9 cellular contexts compared by ENCODE assay signal in genomic region chr10:80504158-80504811, GRCh38. TPM values are rescaled to one million over a fixed set of nuclear protein-coding genes. Genes with fewer than 3 reads are reported as not detected.
DNase-seq lines count a peak whose midpoint lies in the region; ATAC-seq and TF ChIP-seq lines count a peak whose summit lies in the region.
"Had no signal": no experiment of that assay in that cellular context is flagged by ENCODE, and none has a peak within 500 bp of the region (broad histone marks: within the 10 kb centered on the region; RNA-seq: fewer than 3 reads in every experiment).

No MANE protein-coding gene starts in this region.

- no peaks in the 10 kb centered on the region for H3K27me3 Mint-ChIP-seq in activated T-helper 2 cell treated with anti-CD3 and anti-CD28 coated beads, Interferon-gamma antibody, Interleukin-2, Interleukin-4, amounts not matched to agents 10 μg/mL and 5 μg/mL and 100 μg/mL, durations not matched to agents 14 hours and 24 hours and 36 hours (ENCODE audit: low read depth)
- H3K27me3 Mint-ChIP-seq in immature natural killer cell (ENCODE audit: low read depth in 3 of 3): peaks cover 0 to 10% (median 4%) of the 10 kb centered on the region in 3 donors
- no peaks in the 10 kb centered on the region for H3K27me3 Mint-ChIP-seq in stimulated activated memory B cell treated with anti-CD40 and anti-IgM and Interleukin-4, amounts not matched to agents 10 μg/mL and 1 μg/mL and 100 μg/mL, for 72 hours

- TF ChIP-seq CTCF in WERI-Rb-1 (IDR thresholded peaks at IDR 0.05; ENCODE audit: low read depth, low read length): no peak

- no peak overlapping the region for H3K4me3 ChIP-seq in HAP-1
- H3K4me3 ChIP-seq in WERI-Rb-1 (ENCODE audit: low read depth, low read length): no peak overlapping the region

- ATAC-seq in stimulated activated memory B cell treated with anti-CD40 and anti-IgM and Interleukin-4, amounts not matched to agents 10 μg/mL and 1 μg/mL and 100 μg/mL, for 72 hours: peak; percentile 56
- no peak for ATAC-seq in HG02610 (IDR thresholded peaks at IDR 0.05; ENCODE audit: unreplicated experiment)

- DNase-seq in MV-4-11 (lab: John Stamatoyannopoulos, UW) (peak; percentile 37), immature natural killer cell (no peak), NCI-H526 (lab: John Stamatoyannopoulos, UW) (no peak), HAP-1 (ENCODE audit: low spot score in 2 of 2) (no peak), WERI-Rb-1 (no peak)
- no peak for DNase-seq in activated T-helper 2 cell treated with anti-CD3 and anti-CD28 coated beads, Interferon-gamma antibody, Interleukin-2, Interleukin-4, amounts not matched to agents 10 μg/mL and 5 μg/mL and 100 μg/mL, durations not matched to agents 14 hours and 24 hours and 36 hours (ENCODE audit: low spot score)

- H3K4me3 Mint-ChIP-seq in activated T-helper 2 cell treated with anti-CD3 and anti-CD28 coated beads, Interferon-gamma antibody, Interleukin-2, Interleukin-4, amounts not matched to agents 10 μg/mL and 5 μg/mL and 100 μg/mL, durations not matched to agents 14 hours and 24 hours and 36 hours (ENCODE audit: low read depth): no peak overlapping the region
- peak overlapping the region; percentile 47 to 71 (median 55) for H3K4me3 Mint-ChIP-seq in immature natural killer cell
- H3K4me3 Mint-ChIP-seq in stimulated activated memory B cell treated with anti-CD40 and anti-IgM and Interleukin-4, amounts not matched to agents 10 μg/mL and 1 μg/mL and 100 μg/mL, for 72 hours: no peak overlapping the region

- no peak overlapping the region for H3K27ac ChIP-seq in WERI-Rb-1

- H3K9me3 ChIP-seq in HAP-1 (no peaks in the 10 kb centered on the region), WERI-Rb-1 (ENCODE audit: severe bottlenecking) (no peaks in the 10 kb centered on the region)

- peaks cover 7% of the 10 kb centered on the region for H3K4me1 ChIP-seq in HAP-1

- peak overlapping the region; percentile 1 for H3K27ac Mint-ChIP-seq in activated T-helper 2 cell treated with anti-CD3 and anti-CD28 coated beads, Interferon-gamma antibody, Interleukin-2, Interleukin-4, amounts not matched to agents 10 μg/mL and 5 μg/mL and 100 μg/mL, durations not matched to agents 14 hours and 24 hours and 36 hours
- H3K27ac Mint-ChIP-seq in immature natural killer cell: peak overlapping the region; percentile 79 to 99 (median 92)
- peak overlapping the region; percentile 5 for H3K27ac Mint-ChIP-seq in stimulated activated memory B cell treated with anti-CD40 and anti-IgM and Interleukin-4, amounts not matched to agents 10 μg/mL and 1 μg/mL and 100 μg/mL, for 72 hours

- in situ Hi-C loops in HAP-1 (cut with MboI; ENCODE audit: low sequenced_read_pairs): no loop called here

- H3K27me3 ChIP-seq in HAP-1 (ENCODE audit: low read depth) (no peaks in the 10 kb centered on the region), WERI-Rb-1 (ENCODE audit: insufficient read depth, low read depth, severe bottlenecking) (no peaks in the 10 kb centered on the region)

- no peaks in the 10 kb centered on the region for H3K9me3 Mint-ChIP-seq in activated T-helper 2 cell treated with anti-CD3 and anti-CD28 coated beads, Interferon-gamma antibody, Interleukin-2, Interleukin-4, amounts not matched to agents 10 μg/mL and 5 μg/mL and 100 μg/mL, durations not matched to agents 14 hours and 24 hours and 36 hours
- H3K9me3 Mint-ChIP-seq in immature natural killer cell: no peaks in the 10 kb centered on the region
- H3K9me3 Mint-ChIP-seq in stimulated activated memory B cell treated with anti-CD40 and anti-IgM and Interleukin-4, amounts not matched to agents 10 μg/mL and 1 μg/mL and 100 μg/mL, for 72 hours: no peaks in the 10 kb centered on the region

- H3K36me3 ChIP-seq in HAP-1 (replicated peaks) (peaks cover 7% of the 10 kb centered on the region), WERI-Rb-1 (peaks cover 25% of the 10 kb centered on the region)

- intact Hi-C loops in activated T-helper 2 cell treated with anti-CD3 and anti-CD28 coated beads, Interferon-gamma antibody, Interleukin-2, Interleukin-4, amounts not matched to agents 10 μg/mL and 5 μg/mL and 100 μg/mL, durations not matched to agents 14 hours and 24 hours and 36 hours (cut with micrococcal nuclease): loop anchor here (2.0 kb wide), 2 partner anchors 35 to 125 kb away; no protein-coding TSS in a partner anchor

- H3K36me3 Mint-ChIP-seq in activated T-helper 2 cell treated with anti-CD3 and anti-CD28 coated beads, Interferon-gamma antibody, Interleukin-2, Interleukin-4, amounts not matched to agents 10 μg/mL and 5 μg/mL and 100 μg/mL, durations not matched to agents 14 hours and 24 hours and 36 hours (ENCODE audit: low read depth): peaks cover 26% of the 10 kb centered on the region
- peaks cover 3 to 11% (median 10%) of the 10 kb centered on the region in 3 donors for H3K36me3 Mint-ChIP-seq in immature natural killer cell
- H3K36me3 Mint-ChIP-seq in stimulated activated memory B cell treated with anti-CD40 and anti-IgM and Interleukin-4, amounts not matched to agents 10 μg/mL and 1 μg/mL and 100 μg/mL, for 72 hours: peaks cover 6% of the 10 kb centered on the region

- H3K4me1 Mint-ChIP-seq in activated T-helper 2 cell treated with anti-CD3 and anti-CD28 coated beads, Interferon-gamma antibody, Interleukin-2, Interleukin-4, amounts not matched to agents 10 μg/mL and 5 μg/mL and 100 μg/mL, durations not matched to agents 14 hours and 24 hours and 36 hours (ENCODE audit: low read depth): peaks cover 56% of the 10 kb centered on the region
- H3K4me1 Mint-ChIP-seq in immature natural killer cell: peaks cover 66 to 84% of the 10 kb centered on the region in 2 donors
- peaks cover 59% of the 10 kb centered on the region for H3K4me1 Mint-ChIP-seq in stimulated activated memory B cell treated with anti-CD40 and anti-IgM and Interleukin-4, amounts not matched to agents 10 μg/mL and 1 μg/mL and 100 μg/mL, for 72 hours

RNA-seq across cellular contexts. Expression of gene SH2D4B, which starts 33.4 kb away (rescaled TPM):
- total RNA-seq in activated T-helper 2 cell treated with anti-CD3 and anti-CD28 coated beads, Interferon-gamma antibody, Interleukin-2, Interleukin-4, amounts not matched to agents 10 μg/mL and 5 μg/mL and 100 μg/mL, durations not matched to agents 14 hours and 24 hours and 36 hours: 0.05 TPM in 1 of 2 replicates, not detected in the other
- polyA plus RNA-seq in immature natural killer cell: not detected
- total RNA-seq: fibroblast of villous mesenchyme had no signal

RNA-seq across cellular contexts. Expression of gene TSPAN14, which starts 50.2 kb away (rescaled TPM):
- total RNA-seq in activated T-helper 2 cell treated with anti-CD3 and anti-CD28 coated beads, Interferon-gamma antibody, Interleukin-2, Interleukin-4, amounts not matched to agents 10 μg/mL and 5 μg/mL and 100 μg/mL, durations not matched to agents 14 hours and 24 hours and 36 hours: 45.4 and 51.1 TPM in 2 replicates
- polyA plus RNA-seq in immature natural killer cell: 100 to 1,000 TPM; 141 to 363 (median 226) TPM

Comparison
In these comparisons a context has a peak if more than half of its experiments do, and no peak if none do; other contexts are left out.
1. H3K27ac Mint-ChIP-seq: peak in every context shown above with its lines; median percentile 92 in immature natural killer cell; 5 in stimulated activated memory B cell treated with anti-CD40 and anti-IgM and Interleukin-4, amounts not matched to agents 10 μg/mL and 1 μg/mL and 100 μg/mL, for 72 hours; 1 in activated T-helper 2 cell treated with anti-CD3 and anti-CD28 coated beads, Interferon-gamma antibody, Interleukin-2, Interleukin-4, amounts not matched to agents 10 μg/mL and 5 μg/mL and 100 μg/mL, durations not matched to agents 14 hours and 24 hours and 36 hours.
2. H3K4me3 Mint-ChIP-seq: peak in immature natural killer cell (5 of 5); none in activated T-helper 2 cell treated with anti-CD3 and anti-CD28 coated beads, Interferon-gamma antibody, Interleukin-2, Interleukin-4, amounts not matched to agents 10 μg/mL and 5 μg/mL and 100 μg/mL, durations not matched to agents 14 hours and 24 hours and 36 hours (single experiment) and stimulated activated memory B cell treated with anti-CD40 and anti-IgM and Interleukin-4, amounts not matched to agents 10 μg/mL and 1 μg/mL and 100 μg/mL, for 72 hours (single experiment).